ENCODE assay signal across 18 cellular contexts in the genomic region with DNA sequence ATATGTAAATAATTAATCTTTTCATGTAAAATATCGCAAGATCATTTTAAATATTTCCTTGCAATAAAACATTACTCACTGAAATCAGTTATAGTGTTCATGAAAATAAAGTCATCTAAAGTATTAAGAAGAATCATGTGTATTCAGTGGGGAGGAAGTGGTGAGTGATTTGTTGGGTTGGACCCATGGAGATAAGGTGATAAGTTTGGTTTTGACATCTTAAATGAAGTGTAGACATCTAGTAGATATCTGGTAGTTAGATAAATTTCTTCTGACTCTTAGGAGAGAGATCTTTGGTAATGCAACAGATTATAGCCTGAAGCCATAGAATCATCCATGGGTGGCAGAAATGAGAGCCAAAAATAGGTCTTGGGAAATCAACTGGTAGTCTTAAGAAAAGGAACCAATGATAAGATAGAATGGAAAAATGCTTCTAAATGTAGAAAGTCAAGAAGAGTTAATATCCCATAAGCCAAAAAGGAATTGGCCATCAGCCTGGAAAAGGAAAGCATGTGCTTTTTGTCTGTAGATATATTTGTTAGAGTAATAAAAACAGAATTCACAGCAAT.
A peak's percentile ranks its signal among the peaks of the same experiment; 100 is the strongest.
DNase-seq lines count a peak whose midpoint lies in the region; ATAC-seq and TF ChIP-seq lines count a peak whose summit lies in the region.
"Had no signal": no experiment of that assay in that cellular context is flagged by ENCODE, and none has a peak within 500 bp of the region (broad histone marks: within the 10 kb centered on the region; RNA-seq: fewer than 3 reads in every experiment).

No MANE protein-coding gene starts in this region.

- no peak overlapping the region for H2AFZ ChIP-seq in mammary epithelial cell (ENCODE audit: low read depth, low read length)

- H3K36me3 ChIP-seq in heart left ventricle (no peaks in the 10 kb centered on the region), mammary epithelial cell (ENCODE audit: insufficient read depth, low read length) (no peaks in the 10 kb centered on the region)

- dilution Hi-C loops in mammary epithelial cell (cut with HindIII; ENCODE audit: low sequenced_read_pairs), result no loop called here

- H3K4me3 ChIP-seq in right cardiac atrium (ENCODE audit: low read length) (no peak overlapping the region), heart left ventricle (no peak overlapping the region), mammary epithelial cell (replicated peaks in 1 of 3; ENCODE audit: insufficient read depth in 1 of 3, low read depth in 2 of 3, low read length in 3 of 3) (no peak overlapping the region), fibroblast of pulmonary artery (replicated peaks; ENCODE audit: low read depth, low read length) (no peak overlapping the region)
- H3K4me3 ChIP-seq: K562 had no signal

- BruUV-seq in mammary epithelial cell (replicated peaks; lab: Mats Ljungman, UMichigan), result no TSS peak

- H3K27me3 ChIP-seq in right cardiac atrium (ENCODE audit: control insufficient read depth, insufficient read depth) (no peaks in the 10 kb centered on the region), heart left ventricle (no peaks in the 10 kb centered on the region), mammary epithelial cell (ENCODE audit: insufficient read depth, low read length) (no peaks in the 10 kb centered on the region)

- H3K4me2 ChIP-seq in mammary epithelial cell (ENCODE audit: insufficient read depth, low read depth, low read length), result peak overlapping the region; percentile 63

- H3K4me1 ChIP-seq in right cardiac atrium (ENCODE audit: control insufficient read depth, insufficient read depth, low read length), result no peaks in the 10 kb centered on the region
- peaks cover 0 to 17% (median 8%) of the 10 kb centered on the region in 12 donors for H3K4me1 ChIP-seq in heart left ventricle
- peaks cover 21% of the 10 kb centered on the region for H3K4me1 ChIP-seq in mammary epithelial cell (ENCODE audit: insufficient read depth, low read length)

- intact Hi-C loops in right cardiac atrium (cut with DNase I), result no loop called here
- intact Hi-C loops in heart left ventricle (cut with DNase I), result no loop called here
- intact Hi-C loops in mammary epithelial cell (cut with micrococcal nuclease), result no loop called here

- CTCF ChIA-PET in mammary epithelial cell (lab: Charles Lee; ENCODE audit: low non-redundant PET), result no interaction called here

- no peaks in the 10 kb centered on the region for H4K20me1 ChIP-seq in mammary epithelial cell (ENCODE audit: insufficient read depth, low read length)

- in situ Hi-C loops in mammary epithelial cell (cut with MboI; ENCODE audit: low sequenced_read_pairs in 2 of 2), result no loop called here

- TF ChIP-seq CTCF in heart left ventricle (IDR thresholded peaks at IDR 0.05) (no peak), mammary epithelial cell (conservative IDR thresholded peaks at IDR 0.05 in 1 of 2, IDR thresholded peaks at IDR 0.05 in 1 of 2; ENCODE audit: extremely low read depth in 1 of 2, insufficient read depth in 1 of 2, low read depth in 1 of 2, low read length in 2 of 2) (no peak), fibroblast of pulmonary artery (IDR thresholded peaks at IDR 0.05; ENCODE audit: low read length, missing control alignments) (no peak)

- H3K9me3 ChIP-seq in right cardiac atrium (ENCODE audit: control insufficient read depth, low read length), result no peaks in the 10 kb centered on the region
- no peaks in the 10 kb centered on the region for H3K9me3 ChIP-seq in heart left ventricle
- H3K9me3 ChIP-seq in mammary epithelial cell (replicated peaks; ENCODE audit: insufficient read depth, low read length), result no peaks in the 10 kb centered on the region

- no peak overlapping the region for H3K9ac ChIP-seq in mammary epithelial cell (ENCODE audit: insufficient read depth, low read length)

- DNase-seq in right cardiac atrium, result peak in 1 of 3 donors; percentile 18
- DNase-seq in heart left ventricle, result no peak
- DNase-seq in mammary epithelial cell, result peak; percentile 49
- peak; percentile 67 for DNase-seq in fibroblast of pulmonary artery (ENCODE audit: low read depth)
- DNase-seq in effector CD8-positive, alpha-beta T cell (lab: John Stamatoyannopoulos, UW), result no peak
- DNase-seq in central memory CD4-positive, alpha-beta T cell, result no peak
- DNase-seq in NCI-H82 treated with DMSO at 0.1 percent for 48 hours (lab: John Stamatoyannopoulos, UW; ENCODE audit: unreplicated experiment), result no peak
- DNase-seq: GF-D8, HFFc6, NCI-H1048, NCI-H1436 treated with DMSO at 0.1 percent for 48 hours, NCI-H2029 treated with DMSO at 0.1 percent for 48 hours, NCI-H510A, NCI-H82 had no signal

- 65% methylated on average over 1 of the region's 1 CpG for WGBS in right cardiac atrium
- 83 to 87% (median 84%) methylated on average over 1 of the region's 1 CpG for WGBS in heart left ventricle, 4 donors
- WGBS in mammary epithelial cell (ENCODE audit: low coverage, missing lambda C conversion rate), result 100% methylated on average over 1 of the region's 1 CpG

- no peaks in the 10 kb centered on the region for H3K79me2 ChIP-seq in mammary epithelial cell (ENCODE audit: insufficient read depth, low read length)

- TF ChIP-seq POLR2A in heart left ventricle (IDR thresholded peaks at IDR 0.05), result no peak

- no peak overlapping the region for H3K27ac ChIP-seq in right cardiac atrium (ENCODE audit: low read length)
- no peak overlapping the region for H3K27ac ChIP-seq in heart left ventricle
- no peak overlapping the region for H3K27ac ChIP-seq in mammary epithelial cell (ENCODE audit: insufficient read depth, low read depth, low read length)
- H3K27ac ChIP-seq: C4-2B had no signal

- ATAC-seq in right cardiac atrium, result peak; percentile 13 to 83
- ATAC-seq in heart left ventricle, result no peak
- no peak for ATAC-seq in HG03175 (IDR thresholded peaks at IDR 0.05; ENCODE audit: unreplicated experiment)
- ATAC-seq: K562, Panc1 had no signal

Comparison
In these comparisons a context has a peak if more than half of its experiments do, and no peak if none do; other contexts are left out.
1. ATAC-seq: peak in right cardiac atrium (2 of 2); none in heart left ventricle (0 of 4) and HG03175 (single experiment).
2. DNase-seq: peak in mammary epithelial cell (single experiment) and fibroblast of pulmonary artery (single experiment); none in heart left ventricle (0 of 5), effector CD8-positive, alpha-beta T cell (single experiment), central memory CD4-positive, alpha-beta T cell (single experiment) and NCI-H82 treated with DMSO at 0.1 percent for 48 hours (single experiment).